18 cellular contexts compared by ENCODE assay signal in genomic region chr5:56699588-56699987, GRCh38.
A peak's percentile ranks its signal among the peaks of the same experiment; 100 is the strongest.
DNase-seq lines count a peak whose midpoint lies in the region; ATAC-seq and TF ChIP-seq lines count a peak whose summit lies in the region.
"Had no signal": no experiment of that assay in that cellular context is flagged by ENCODE, and none has a peak within 500 bp of the region (broad histone marks: within the 10 kb centered on the region; RNA-seq: fewer than 3 reads in every experiment).

No MANE protein-coding gene starts in this region.

- ATAC-seq in T-cell (replicated peaks in 1 of 4) (no peak), HG03135 (IDR thresholded peaks at IDR 0.05; ENCODE audit: unreplicated experiment) (no peak)
- ATAC-seq: HepG2, right lobe of liver had no signal

- H3K4me3 Mint-ChIP-seq in T-cell: peak overlapping the region in 2 of 3 donors; percentile 15 to 41

- H3K9me3 Mint-ChIP-seq in T-cell: peaks cover 0 to 4% (median 0%) of the 10 kb centered on the region in 3 donors

- no peaks in the 10 kb centered on the region for H3K27me3 Mint-ChIP-seq in T-cell

- H3K36me3 ChIP-seq in KMS-11 (ENCODE audit: insufficient read depth) (no peaks in the 10 kb centered on the region), neural cell (ENCODE audit: insufficient read depth, low read length) (no peaks in the 10 kb centered on the region)
- H3K36me3 ChIP-seq: MG63, right lobe of liver had no signal

- TF ChIP-seq RAD21 in neural cell (conservative IDR thresholded peaks at IDR 0.05): no peak

- H3K4me1 ChIP-seq in KMS-11 (ENCODE audit: low read depth, poor library complexity, severe bottlenecking): peaks cover 49% of the 10 kb centered on the region
- H3K4me1 ChIP-seq: right lobe of liver had no signal

- H3K4me2 ChIP-seq in KMS-11: peak overlapping the region; percentile 64; the same call in 1 of the 2 replicates
- H3K4me2 ChIP-seq in neural cell (ENCODE audit: low read length): no peak overlapping the region

- DNase-seq in NCI-H1092 treated with DMSO at 0.1 percent for 48 hours (lab: John Stamatoyannopoulos, UW) (peak; percentile 50), NCI-H1092 (lab: John Stamatoyannopoulos, UW) (no peak), T-cell (no peak), HK-2 (ENCODE audit: unreplicated experiment) (no peak), RWPE1 (ENCODE audit: low spot score) (no peak)
- DNase-seq: activated effector memory CD4-positive, alpha-beta T cell treated with Interleukin-2 at 50 U/mL for 16 hours; aorta; kidney; MG63; NCI-H2029; right lobe of liver; stimulated activated naive CD4-positive, alpha-beta T cell treated with Interleukin-2 at 50 U/mL for 16 hours; SW 1271; trophoblast cell had no signal

- H3K79me2 ChIP-seq in KMS-11 (ENCODE audit: insufficient read depth, low read depth) (no peaks in the 10 kb centered on the region), neural cell (replicated peaks; ENCODE audit: insufficient read depth, low read length) (no peaks in the 10 kb centered on the region)

- H3K4me1 Mint-ChIP-seq in T-cell: peaks cover 76 to 89% (median 79%) of the 10 kb centered on the region in 3 donors

- peak overlapping the region; percentile 92 to 93 for H3K27ac Mint-ChIP-seq in T-cell

- H3K9ac ChIP-seq in KMS-11 (no peak overlapping the region), neural cell (ENCODE audit: low read length) (no peak overlapping the region)

- CTCF ChIA-PET in T-cell (lab: Charles Lee): interaction anchor here (0.6 to 1.7 kb wide), 3 partner anchors 11 to 521 kb away, joined by 4 to 6 read pairs (median 5); no protein-coding TSS in a partner anchor
- CTCF ChIA-PET in RWPE1 (lab: Yijun Ruan, JAX): no interaction called here

- no peaks in the 10 kb centered on the region for H4K20me1 ChIP-seq in KMS-11 (ENCODE audit: insufficient read depth)
- no peaks in the 10 kb centered on the region for H4K20me1 ChIP-seq in neural cell (ENCODE audit: insufficient read depth)

- H3K27ac ChIP-seq in KMS-11 (peak overlapping the region; percentile 65; the same call in 1 of the 2 replicates), neural cell (ENCODE audit: low read length) (no peak overlapping the region), RWPE1 (no peak overlapping the region)
- H3K27ac ChIP-seq: right lobe of liver had no signal

- POLR2A ChIA-PET in T-cell (lab: Charles Lee): no interaction called here
- POLR2A ChIA-PET in RWPE1 (lab: Yijun Ruan, JAX; ENCODE audit: low non-redundant PET): no interaction called here

- peak overlapping the region; percentile 60 for H2AFZ ChIP-seq in KMS-11 (ENCODE audit: low read depth)
- H2AFZ ChIP-seq in neural cell (ENCODE audit: low read depth, low read length): no peak overlapping the region

- no peaks in the 10 kb centered on the region for H3F3A ChIP-seq in neural cell (ENCODE audit: insufficient read depth, low read length, poor library complexity, severe bottlenecking)

- H3K27me3 ChIP-seq in KMS-11 (ENCODE audit: insufficient read depth, low read depth) (no peaks in the 10 kb centered on the region), neural cell (ENCODE audit: insufficient read depth, low read depth, low read length) (no peaks in the 10 kb centered on the region)
- H3K27me3 ChIP-seq: MG63, right lobe of liver had no signal

- TF ChIP-seq EP300 in neural cell (conservative IDR thresholded peaks at IDR 0.05; ENCODE audit: poor library complexity, severe bottlenecking): no peak

- no peaks in the 10 kb centered on the region for H3K36me3 Mint-ChIP-seq in T-cell

- H3K4me3 ChIP-seq in KMS-11 (IDR thresholded peaks at IDR 0.05; ENCODE audit: insufficient read depth, low read depth, low read length) (no peak overlapping the region), neural cell (ENCODE audit: low read length) (peak overlapping the region; percentile 13)
- H3K4me3 ChIP-seq: MG63, right lobe of liver had no signal

- H3K9me2 ChIP-seq in neural cell (ENCODE audit: insufficient read depth, low read length): no peaks in the 10 kb centered on the region

- no peaks in the 10 kb centered on the region for H3K9me3 ChIP-seq in neural cell (ENCODE audit: low read length)
- H3K9me3 ChIP-seq: MG63, right lobe of liver had no signal

- no peak for TF ChIP-seq CTCF in KMS-11 (conservative IDR thresholded peaks at IDR 0.05; ENCODE audit: low read depth, low read length)
- TF ChIP-seq CTCF in neural cell (IDR thresholded peaks at IDR 0.05; ENCODE audit: poor library complexity, severe bottlenecking): no peak
- no peak for TF ChIP-seq CTCF in RWPE1 (conservative IDR thresholded peaks at IDR 0.05; ENCODE audit: low read depth)

TF ChIP-seq in neural cell, 6 proteins besides CTCF, POLR2A, EP300 and RAD21:
- TF ChIP-seq POLR2AphosphoS5 (IDR thresholded peaks at IDR 0.05): no peak
- TF ChIP-seq TAF1 (IDR thresholded peaks at IDR 0.05; ENCODE audit: low read depth): no peak
- no peak for TF ChIP-seq SMC3 (conservative IDR thresholded peaks at IDR 0.05; ENCODE audit: poor library complexity)
- TF ChIP-seq EZH2 (IDR thresholded peaks at IDR 0.05; ENCODE audit: borderline replicate concordance, insufficient read depth, low read length, poor library complexity, severe bottlenecking): no peak
- no peak for TF ChIP-seq MXI1 (conservative IDR thresholded peaks at IDR 0.05; ENCODE audit: poor library complexity, severe bottlenecking)
- TF ChIP-seq REST (IDR thresholded peaks at IDR 0.05; ENCODE audit: borderline replicate concordance): no peak
